Comparison of ENCODE assay signal across 1 cellular context in genomic region chr1:35454616-35455015, GRCh38.
TF ChIP-seq lines count a peak whose summit lies in the region.

No MANE protein-coding gene starts in this region.

TF ChIP-seq in GM23338, 12 proteins besides CTCF, POLR2A, EP300 and RAD21 (continued from another document):
- no peak for TF ChIP-seq ZNF462 (CRISPR knock-in tag; IDR thresholded peaks at IDR 0.05)
